15 cellular contexts compared by ENCODE assay signal in the genomic region with DNA sequence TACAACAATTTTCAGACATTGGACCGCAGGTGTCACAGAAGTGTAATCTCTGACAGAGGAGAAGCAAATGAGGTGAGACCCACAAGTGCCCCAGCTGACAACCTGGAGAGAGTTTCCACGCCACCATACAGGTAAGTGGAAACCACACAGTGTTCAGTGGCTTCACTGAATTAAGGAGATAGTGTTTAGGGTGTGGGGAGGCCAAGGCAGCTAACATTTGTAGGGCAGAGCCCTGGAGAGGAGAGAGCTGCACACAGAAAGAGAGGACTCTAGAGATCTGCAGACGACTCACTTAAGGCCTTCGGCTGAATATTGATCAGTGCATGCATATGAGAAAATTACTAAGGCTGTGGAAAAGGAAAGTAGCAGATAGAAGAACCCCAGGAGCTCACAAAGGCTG.
"Had no signal": no experiment of that assay in that cellular context is flagged by ENCODE, and none has a peak within 500 bp of the region (broad histone marks: within the 10 kb centered on the region; RNA-seq: fewer than 3 reads in every experiment).

No MANE protein-coding gene starts in this region.

- H3K9me3 ChIP-seq: adrenal gland had no signal

- H3K27me3 ChIP-seq: adrenal gland, sigmoid colon had no signal

- H3K27ac Mint-ChIP-seq: activated CD4-positive, alpha-beta memory T cell treated with anti-CD3 and anti-CD28 coated beads, Interleukin-2, amount 10 ng/mL, durations not matched to agents 7 days and 5 days; activated naive CD4-positive, alpha-beta T cell treated with anti-CD3 and anti-CD28 coated beads for 36 hours; stimulated activated effector memory CD8-positive, alpha-beta T cell treated with anti-CD3 and anti-CD28 coated beads, Interleukin-12 subunit alpha, Interleukin-12 subunit beta, amount 100 ng/mL, for 72 hours; T-cell had no signal

- H3K4me3 Mint-ChIP-seq: activated CD4-positive, alpha-beta memory T cell treated with anti-CD3 and anti-CD28 coated beads, Interleukin-2, amount 10 ng/mL, durations not matched to agents 7 days and 5 days; activated naive CD4-positive, alpha-beta T cell treated with anti-CD3 and anti-CD28 coated beads for 36 hours; stimulated activated effector memory CD8-positive, alpha-beta T cell treated with anti-CD3 and anti-CD28 coated beads, Interleukin-12 subunit alpha, Interleukin-12 subunit beta, amount 100 ng/mL, for 72 hours; T-cell had no signal

- H3K4me3 ChIP-seq: adrenal gland, lung, sigmoid colon, SK-N-MC, spleen had no signal

- H3K27ac ChIP-seq: adrenal gland, sigmoid colon, SK-N-MC, spleen had no signal

- H3K36me3 ChIP-seq: adrenal gland, sigmoid colon, spleen had no signal

- ATAC-seq: activated CD4-positive, CD25-positive, alpha-beta regulatory T cell treated with anti-CD3 and anti-CD28 coated beads, Interleukin-2, amount 50 U/mL, for 24 hours; stimulated activated effector memory CD8-positive, alpha-beta T cell treated with anti-CD3 and anti-CD28 coated beads, Interleukin-12 subunit alpha, Interleukin-12 subunit beta, amount 100 ng/mL, for 72 hours; T-cell had no signal

- DNase-seq: activated CD4-positive, alpha-beta memory T cell treated with anti-CD3 and anti-CD28 coated beads, Interleukin-2, amount 10 ng/mL, durations not matched to agents 7 days and 5 days; activated naive CD4-positive, alpha-beta T cell treated with anti-CD3 and anti-CD28 coated beads for 36 hours; activated T-cell treated with anti-CD3 and anti-CD28 coated beads for 4 hours; foreskin fibroblast; midbrain; sigmoid colon; spleen; stimulated activated CD4-positive, alpha-beta T cell treated with anti-CD3 and anti-CD28 coated beads, Interleukin-1b, Interleukin-23, amount 100 ng/mL, for 48 hours; T-cell; T-helper 9 cell had no signal

- H3K36me3 Mint-ChIP-seq: stimulated activated effector memory CD8-positive, alpha-beta T cell treated with anti-CD3 and anti-CD28 coated beads, Interleukin-12 subunit alpha, Interleukin-12 subunit beta, amount 100 ng/mL, for 72 hours had no signal
